1 cellular context compared by ENCODE assay signal in genomic region chrX:120486786-120487185, GRCh38.
TF ChIP-seq lines count a peak whose summit lies in the region.

No MANE protein-coding gene starts in this region.

TF ChIP-seq in HepG2, 621 proteins besides CTCF, POLR2A, EP300 and RAD21 (continued from another document and continues in another):
- TF ChIP-seq GMEB1 (CRISPR knock-in tag; IDR thresholded peaks at IDR 0.05; ENCODE audit: borderline replicate concordance) (no peak), SALL2 (CRISPR knock-in tag; IDR thresholded peaks at IDR 0.05) (no peak), ISL2 (CRISPR knock-in tag; IDR thresholded peaks at IDR 0.05) (peak; percentile 59), RBAK (CRISPR knock-in tag; IDR thresholded peaks at IDR 0.05) (no peak), TFDP1 (CRISPR knock-in tag; IDR thresholded peaks at IDR 0.05; ENCODE audit: borderline replicate concordance) (no peak), ZC3H13 (CRISPR knock-in tag; IDR thresholded peaks at IDR 0.05) (no peak), TFAP4 (IDR thresholded peaks at IDR 0.05; ENCODE audit: borderline replicate concordance, low read depth) (peak; percentile 80; the same call in 1 of the 2 replicates), HOXD1 (CRISPR knock-in tag; IDR thresholded peaks at IDR 0.05) (no peak), SIX1 (CRISPR knock-in tag; IDR thresholded peaks at IDR 0.05; ENCODE audit: borderline replicate concordance) (no peak), FOXP4 (CRISPR knock-in tag; IDR thresholded peaks at IDR 0.05) (peak; percentile 49), ZBTB40 (IDR thresholded peaks at IDR 0.05) (no peak), ZBTB40 (CRISPR knock-in tag; IDR thresholded peaks at IDR 0.05) (no peak), ZSCAN25 (CRISPR knock-in tag; IDR thresholded peaks at IDR 0.05) (no peak), RNF219 (CRISPR knock-in tag; IDR thresholded peaks at IDR 0.05) (no peak), PATZ1 (CRISPR knock-in tag; IDR thresholded peaks at IDR 0.05) (no peak), ZNF780A (CRISPR knock-in tag; IDR thresholded peaks at IDR 0.05) (no peak), ZNF614 (CRISPR knock-in tag; IDR thresholded peaks at IDR 0.05; ENCODE audit: borderline replicate concordance) (no peak), IKZF5 (CRISPR knock-in tag; IDR thresholded peaks at IDR 0.05) (no peak), MZF1 (CRISPR knock-in tag; IDR thresholded peaks at IDR 0.05; ENCODE audit: borderline replicate concordance) (no peak), MIER3 (CRISPR knock-in tag; IDR thresholded peaks at IDR 0.05; ENCODE audit: borderline replicate concordance) (no peak), PRDM10 (CRISPR knock-in tag; IDR thresholded peaks at IDR 0.05; ENCODE audit: low read depth) (no peak), KAT2B (IDR thresholded peaks at IDR 0.05; ENCODE audit: borderline replicate concordance, low read depth, low read length) (no peak), TCF7 (IDR thresholded peaks at IDR 0.05; ENCODE audit: low read depth) (peak; percentile 72), ZNF503 (CRISPR knock-in tag; IDR thresholded peaks at IDR 0.05) (peak; percentile 41; the same call in 1 of the 2 replicates), MBNL3 (CRISPR knock-in tag; conservative IDR thresholded peaks at IDR 0.05) (no peak), MAFG (CRISPR knock-in tag; IDR thresholded peaks at IDR 0.05) (no peak)
